In genomic region chr1:152645146-152645545, GRCh38 we compare ENCODE assay signal across 35 cellular contexts. TPM values are rescaled to one million over a fixed set of nuclear protein-coding genes. Genes with fewer than 3 reads are reported as not detected.
"Had no signal": no experiment of that assay in that cellular context is flagged by ENCODE, and none has a peak within 500 bp of the region (broad histone marks: within the 10 kb centered on the region; RNA-seq: fewer than 3 reads in every experiment).

No MANE protein-coding gene starts in this region.

- H3K9ac ChIP-seq: KMS-11 had no signal

- H3K27ac ChIP-seq: KMS-11, PC-9, RWPE1, SJCRH30, SK-N-MC had no signal

- H3K36me3 ChIP-seq: MG63, SJCRH30 had no signal

- H3K4me2 ChIP-seq: KMS-11, PC-9 had no signal

- H3K27me3 ChIP-seq: MG63, SJCRH30 had no signal

- H3K9me3 ChIP-seq: MG63, SJCRH30 had no signal

- H3K4me3 ChIP-seq: MG63, PC-9, SJCRH30, SK-N-MC had no signal

- ATAC-seq: Panc1, Right ventricle myocardium inferior, SK-N-SH treated with all-trans-retinoic acid at 6 μM for 48 hours had no signal

- H2AFZ ChIP-seq: PC-9 had no signal

- DNase-seq: Karpas-422, MG63, MV-4-11, NCI-H1092, NCI-H1105, NCI-H1417 treated with DMSO at 0.1 percent for 48 hours, NCI-H1436 treated with DMSO at 0.1 percent for 48 hours, NCI-H1694 treated with DMSO at 0.1 percent for 48 hours, NCI-H187 treated with DMSO at 0.1 percent for 48 hours, NCI-H2029, NCI-H2081, NCI-H2171 treated with DMSO at 0.1 percent for 48 hours, NCI-H2227 treated with DMSO at 0.1 percent for 48 hours, NCI-H345, NCI-H446, NCI-H510A treated with DMSO at 0.1 percent for 48 hours, NCI-H524 treated with DMSO at 0.1 percent for 48 hours, NCI-H526 treated with DMSO at 0.1 percent for 48 hours, NCI-H774, PC-9, SHP77, SIG-M5, SJCRH30 had no signal

- H3K4me1 ChIP-seq: SJCRH30 had no signal

RNA-seq across cellular contexts. Expression of gene LCE2D, which starts 18.0 kb away (rescaled TPM):
- total RNA-seq: LHCN-M2, M059J, NCI-H460, OCI-LY7, PC-9, Right ventricle myocardium inferior, RPMI7951, SJCRH30, SK-MEL-5 had no signal

RNA-seq across cellular contexts. Expression of gene LCE3A, which starts 22.2 kb away (rescaled TPM):
- total RNA-seq: LHCN-M2, M059J, NCI-H460, OCI-LY7, PC-9, Right ventricle myocardium inferior, RPMI7951, SJCRH30, SK-MEL-5 had no signal

RNA-seq across cellular contexts. Expression of gene LCE2C, which starts 29.9 kb away (rescaled TPM):
- total RNA-seq: LHCN-M2, M059J, NCI-H460, OCI-LY7, PC-9, Right ventricle myocardium inferior, RPMI7951, SJCRH30, SK-MEL-5 had no signal

RNA-seq across cellular contexts. Expression of gene LCE3B, which starts 31.5 kb away (rescaled TPM):
- total RNA-seq: LHCN-M2, M059J, NCI-H460, OCI-LY7, PC-9, Right ventricle myocardium inferior, RPMI7951, SJCRH30, SK-MEL-5 had no signal

RNA-seq across cellular contexts. Expression of gene LCE2B, which starts 40.8 kb away (rescaled TPM):
- total RNA-seq: LHCN-M2, M059J, NCI-H460, OCI-LY7, PC-9, Right ventricle myocardium inferior, RPMI7951, SJCRH30, SK-MEL-5 had no signal
